ENCODE assay signal across 1 cellular context in the genomic region with DNA sequence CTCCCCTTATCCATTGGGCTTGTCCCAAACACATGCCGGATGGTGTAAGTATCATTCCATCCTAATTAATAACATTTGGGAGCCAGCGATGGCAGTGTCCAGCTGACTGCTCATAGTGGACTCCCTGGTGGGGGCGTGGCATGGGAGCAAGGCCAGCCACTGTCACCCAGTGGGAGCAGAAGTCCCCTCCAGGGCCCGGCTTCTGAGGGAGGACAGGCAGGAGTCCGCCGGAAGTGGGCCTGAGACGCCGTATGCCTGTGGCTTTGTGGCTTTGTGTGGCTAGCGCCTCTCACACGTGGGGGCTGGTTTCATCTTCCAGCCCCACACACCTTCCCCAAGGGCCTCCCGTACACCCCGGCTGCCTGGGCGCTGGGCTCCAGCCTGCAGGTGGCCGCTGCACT.
TF ChIP-seq lines count a peak whose summit lies in the region.

No MANE protein-coding gene starts in this region.

TF ChIP-seq in HepG2, 621 proteins besides CTCF, POLR2A, EP300 and RAD21:
- TF ChIP-seq, protein P1, sequence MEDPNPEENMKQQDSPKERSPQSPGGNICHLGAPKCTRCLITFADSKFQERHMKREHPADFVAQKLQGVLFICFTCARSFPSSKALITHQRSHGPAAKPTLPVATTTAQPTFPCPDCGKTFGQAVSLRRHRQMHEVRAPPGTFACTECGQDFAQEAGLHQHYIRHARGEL (CRISPR knock-in tag; IDR thresholded peaks at IDR 0.05): no peak
- no peak for TF ChIP-seq RORA (CRISPR knock-in tag; IDR thresholded peaks at IDR 0.05)
- no peak for TF ChIP-seq HOXA9 (CRISPR knock-in tag; IDR thresholded peaks at IDR 0.05; ENCODE audit: borderline replicate concordance)
- no peak for TF ChIP-seq ZEB1 (IDR thresholded peaks at IDR 0.05; ENCODE audit: insufficient replicate concordance, low read depth)
- TF ChIP-seq, protein P2, sequence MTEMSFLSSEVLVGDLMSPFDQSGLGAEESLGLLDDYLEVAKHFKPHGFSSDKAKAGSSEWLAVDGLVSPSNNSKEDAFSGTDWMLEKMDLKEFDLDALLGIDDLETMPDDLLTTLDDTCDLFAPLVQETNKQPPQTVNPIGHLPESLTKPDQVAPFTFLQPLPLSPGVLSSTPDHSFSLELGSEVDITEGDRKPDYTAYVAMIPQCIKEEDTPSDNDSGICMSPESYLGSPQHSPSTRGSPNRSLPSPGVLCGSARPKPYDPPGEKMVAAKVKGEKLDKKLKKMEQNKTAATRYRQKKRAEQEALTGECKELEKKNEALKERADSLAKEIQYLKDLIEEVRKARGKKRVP (CRISPR knock-in tag; IDR thresholded peaks at IDR 0.05): no peak
- TF ChIP-seq KAT8 (CRISPR knock-in tag; IDR thresholded peaks at IDR 0.05): no peak
- TF ChIP-seq, protein P3, sequence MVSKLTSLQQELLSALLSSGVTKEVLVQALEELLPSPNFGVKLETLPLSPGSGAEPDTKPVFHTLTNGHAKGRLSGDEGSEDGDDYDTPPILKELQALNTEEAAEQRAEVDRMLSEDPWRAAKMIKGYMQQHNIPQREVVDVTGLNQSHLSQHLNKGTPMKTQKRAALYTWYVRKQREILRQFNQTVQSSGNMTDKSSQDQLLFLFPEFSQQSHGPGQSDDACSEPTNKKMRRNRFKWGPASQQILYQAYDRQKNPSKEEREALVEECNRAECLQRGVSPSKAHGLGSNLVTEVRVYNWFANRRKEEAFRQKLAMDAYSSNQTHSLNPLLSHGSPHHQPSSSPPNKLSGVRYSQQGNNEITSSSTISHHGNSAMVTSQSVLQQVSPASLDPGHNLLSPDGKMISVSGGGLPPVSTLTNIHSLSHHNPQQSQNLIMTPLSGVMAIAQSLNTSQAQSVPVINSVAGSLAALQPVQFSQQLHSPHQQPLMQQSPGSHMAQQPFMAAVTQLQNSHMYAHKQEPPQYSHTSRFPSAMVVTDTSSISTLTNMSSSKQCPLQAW (CRISPR knock-in tag; IDR thresholded peaks at IDR 0.05): no peak
- no peak for TF ChIP-seq ZNF749 (CRISPR knock-in tag; IDR thresholded peaks at IDR 0.05; ENCODE audit: borderline replicate concordance)
- no peak for TF ChIP-seq FOXJ3 (CRISPR knock-in tag; IDR thresholded peaks at IDR 0.05; ENCODE audit: borderline replicate concordance)
- TF ChIP-seq, protein P4, sequence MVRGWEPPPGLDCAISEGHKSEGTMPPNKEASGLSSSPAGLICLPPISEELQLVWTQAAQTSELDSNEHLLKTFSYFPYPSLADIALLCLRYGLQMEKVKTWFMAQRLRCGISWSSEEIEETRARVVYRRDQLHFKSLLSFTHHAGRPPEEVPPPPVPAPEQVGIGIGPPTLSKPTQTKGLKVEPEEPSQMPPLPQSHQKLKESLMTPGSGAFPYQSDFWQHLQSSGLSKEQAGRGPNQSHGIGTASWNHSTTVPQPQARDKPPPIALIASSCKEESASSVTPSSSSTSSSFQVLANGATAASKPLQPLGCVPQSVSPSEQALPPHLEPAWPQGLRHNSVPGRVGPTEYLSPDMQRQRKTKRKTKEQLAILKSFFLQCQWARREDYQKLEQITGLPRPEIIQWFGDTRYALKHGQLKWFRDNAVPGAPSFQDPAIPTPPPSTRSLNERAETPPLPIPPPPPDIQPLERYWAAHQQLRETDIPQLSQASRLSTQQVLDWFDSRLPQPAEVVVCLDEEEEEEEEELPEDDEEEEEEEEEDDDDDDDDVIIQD (CRISPR knock-in tag; IDR thresholded peaks at IDR 0.05; ENCODE audit: low read depth): no peak
- TF ChIP-seq, protein P5, sequence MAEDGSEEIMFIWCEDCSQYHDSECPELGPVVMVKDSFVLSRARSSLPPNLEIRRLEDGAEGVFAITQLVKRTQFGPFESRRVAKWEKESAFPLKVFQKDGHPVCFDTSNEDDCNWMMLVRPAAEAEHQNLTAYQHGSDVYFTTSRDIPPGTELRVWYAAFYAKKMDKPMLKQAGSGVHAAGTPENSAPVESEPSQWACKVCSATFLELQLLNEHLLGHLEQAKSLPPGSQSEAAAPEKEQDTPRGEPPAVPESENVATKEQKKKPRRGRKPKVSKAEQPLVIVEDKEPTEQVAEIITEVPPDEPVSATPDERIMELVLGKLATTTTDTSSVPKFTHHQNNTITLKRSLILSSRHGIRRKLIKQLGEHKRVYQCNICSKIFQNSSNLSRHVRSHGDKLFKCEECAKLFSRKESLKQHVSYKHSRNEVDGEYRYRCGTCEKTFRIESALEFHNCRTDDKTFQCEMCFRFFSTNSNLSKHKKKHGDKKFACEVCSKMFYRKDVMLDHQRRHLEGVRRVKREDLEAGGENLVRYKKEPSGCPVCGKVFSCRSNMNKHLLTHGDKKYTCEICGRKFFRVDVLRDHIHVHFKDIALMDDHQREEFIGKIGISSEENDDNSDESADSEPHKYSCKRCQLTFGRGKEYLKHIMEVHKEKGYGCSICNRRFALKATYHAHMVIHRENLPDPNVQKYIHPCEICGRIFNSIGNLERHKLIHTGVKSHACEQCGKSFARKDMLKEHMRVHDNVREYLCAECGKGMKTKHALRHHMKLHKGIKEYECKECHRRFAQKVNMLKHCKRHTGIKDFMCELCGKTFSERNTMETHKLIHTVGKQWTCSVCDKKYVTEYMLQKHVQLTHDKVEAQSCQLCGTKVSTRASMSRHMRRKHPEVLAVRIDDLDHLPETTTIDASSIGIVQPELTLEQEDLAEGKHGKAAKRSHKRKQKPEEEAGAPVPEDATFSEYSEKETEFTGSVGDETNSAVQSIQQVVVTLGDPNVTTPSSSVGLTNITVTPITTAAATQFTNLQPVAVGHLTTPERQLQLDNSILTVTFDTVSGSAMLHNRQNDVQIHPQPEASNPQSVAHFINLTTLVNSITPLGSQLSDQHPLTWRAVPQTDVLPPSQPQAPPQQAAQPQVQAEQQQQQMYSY (CRISPR knock-in tag; IDR thresholded peaks at IDR 0.05): no peak
- TF ChIP-seq, protein P6, sequence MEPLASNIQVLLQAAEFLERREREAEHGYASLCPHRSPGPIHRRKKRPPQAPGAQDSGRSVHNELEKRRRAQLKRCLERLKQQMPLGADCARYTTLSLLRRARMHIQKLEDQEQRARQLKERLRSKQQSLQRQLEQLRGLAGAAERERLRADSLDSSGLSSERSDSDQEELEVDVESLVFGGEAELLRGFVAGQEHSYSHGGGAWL (CRISPR knock-in tag; IDR thresholded peaks at IDR 0.05): no peak
- no peak for TF ChIP-seq ZNF234 (CRISPR knock-in tag; conservative IDR thresholded peaks at IDR 0.05)
